Comparison of ENCODE assay signal across 8 cellular contexts in genomic region chrX:150772150-150772970, GRCh38.
DNase-seq lines count a peak whose midpoint lies in the region; ATAC-seq and TF ChIP-seq lines count a peak whose summit lies in the region.

No MANE protein-coding gene starts in this region.

- no peak overlapping the region for H3K4me3 ChIP-seq in right lobe of liver

- H3K9me3 Mint-ChIP-seq in activated CD4-positive, alpha-beta T cell treated with anti-CD3 and anti-CD28 coated beads for 36 hours (ENCODE audit: low read depth): no peaks in the 10 kb centered on the region
- peaks cover 5% of the 10 kb centered on the region for H3K9me3 Mint-ChIP-seq in chondrocyte (ENCODE audit: low read depth)

- H3K27ac Mint-ChIP-seq in activated CD4-positive, alpha-beta T cell treated with anti-CD3 and anti-CD28 coated beads for 36 hours: no peak overlapping the region
- H3K27ac Mint-ChIP-seq in chondrocyte (ENCODE audit: unreplicated experiment): no peak overlapping the region

- CTCF ChIA-PET in activated CD4-positive, alpha-beta T cell treated with anti-CD3 and anti-CD28 coated beads for 36 hours (lab: Charles Lee): interaction anchor here (0.5 to 5.3 kb wide), 21 partner anchors 10 to 371 kb away, joined by 3 to 49 read pairs (median 4); no protein-coding TSS in a partner anchor

- 36% methylated on average over 22 of the region's 26 CpGs for WGBS in right lobe of liver (ENCODE audit: insufficient coverage, low coverage, low lambda C conversion rate, missing lambda C conversion rate)

- no peak overlapping the region for H3K4me3 Mint-ChIP-seq in activated CD4-positive, alpha-beta T cell treated with anti-CD3 and anti-CD28 coated beads for 36 hours
- no peak overlapping the region for H3K4me3 Mint-ChIP-seq in chondrocyte (ENCODE audit: unreplicated experiment)

- TF ChIP-seq POLR2A in right lobe of liver (IDR thresholded peaks at IDR 0.05): no peak

- peaks cover 6% of the 10 kb centered on the region for H3K4me1 Mint-ChIP-seq in activated CD4-positive, alpha-beta T cell treated with anti-CD3 and anti-CD28 coated beads for 36 hours
- H3K4me1 Mint-ChIP-seq in chondrocyte (ENCODE audit: low read depth): peaks cover 3% of the 10 kb centered on the region

- no peaks in the 10 kb centered on the region for H3K36me3 ChIP-seq in right lobe of liver

- H3K27ac ChIP-seq in right lobe of liver: no peak overlapping the region

- DNase-seq in SIG-M5 treated with dmso at 0.1 percent for 504 hours (lab: John Stamatoyannopoulos, UW; ENCODE audit: unreplicated experiment) (peak; percentile 49), SIG-M5 (lab: John Stamatoyannopoulos, UW) (no peak), NCI-H226 (peak; percentile 10), chondrocyte (ENCODE audit: low spot score) (peak; percentile 90), right lobe of liver (peak; percentile 81 to 83 (median 83))
- peak; percentile 87 for DNase-seq in activated CD4-positive, alpha-beta T cell treated with anti-CD3 and anti-CD28 coated beads for 36 hours
- DNase-seq in stimulated activated CD4-positive, alpha-beta T cell treated with anti-CD3 and anti-CD28 coated beads, TNF-alpha, amount 100 ng/mL, for 48 hours (ENCODE audit: low read depth in 3 of 3): peak; percentile 58 to 81 (median 61)

- no peaks in the 10 kb centered on the region for H3K4me1 ChIP-seq in right lobe of liver

- peak; percentile 84 for TF ChIP-seq CTCF in chondrocyte (IDR thresholded peaks at IDR 0.05)
- peak; percentile 69 to 82 (median 74) for TF ChIP-seq CTCF in right lobe of liver (IDR thresholded peaks at IDR 0.05)

- no peaks in the 10 kb centered on the region for H3K27me3 Mint-ChIP-seq in activated CD4-positive, alpha-beta T cell treated with anti-CD3 and anti-CD28 coated beads for 36 hours
- no peaks in the 10 kb centered on the region for H3K27me3 Mint-ChIP-seq in chondrocyte (ENCODE audit: low read depth)

- H3K9me3 ChIP-seq in right lobe of liver: no peaks in the 10 kb centered on the region

- ATAC-seq in HG02981 (IDR thresholded peaks at IDR 0.05; ENCODE audit: unreplicated experiment) (peak; percentile 95), right lobe of liver (peak; percentile 85 to 93 (median 89))
- ATAC-seq in activated CD4-positive, alpha-beta T cell treated with anti-CD3 and anti-CD28 coated beads for 36 hours: peak; percentile 82

- H3K36me3 Mint-ChIP-seq in activated CD4-positive, alpha-beta T cell treated with anti-CD3 and anti-CD28 coated beads for 36 hours (ENCODE audit: low read depth): peaks cover 3% of the 10 kb centered on the region
- H3K36me3 Mint-ChIP-seq in chondrocyte (ENCODE audit: low read depth): peaks cover 5% of the 10 kb centered on the region

- H3K27me3 ChIP-seq in right lobe of liver: no peaks in the 10 kb centered on the region

- intact Hi-C loops in activated CD4-positive, alpha-beta T cell treated with anti-CD3 and anti-CD28 coated beads for 36 hours (cut with DNase I, micrococcal nuclease): loop anchor here (1.0 to 5.0 kb wide), 6 partner anchors 125 to 910 kb away; partner anchors contain the start of genes CD99L2 (in 1 of the 2) and HMGB3 (in 1 of the 2)
- intact Hi-C loops in right lobe of liver (cut with DNase I): loop anchor here (5.0 kb wide), 1 partner anchor 310 kb away; no protein-coding TSS in a partner anchor

- POLR2A ChIA-PET in activated CD4-positive, alpha-beta T cell treated with anti-CD3 and anti-CD28 coated beads for 36 hours (lab: Charles Lee): no interaction called here
